26 cellular contexts compared by ENCODE assay signal in genomic region chr15:68997930-68998777, GRCh38. TPM values are rescaled to one million over a fixed set of nuclear protein-coding genes. Genes with fewer than 3 reads are reported as not detected.
DNase-seq lines count a peak whose midpoint lies in the region; ATAC-seq, FAIRE-seq and TF ChIP-seq lines count a peak whose summit lies in the region.
"Had no signal": no experiment of that assay in that cellular context is flagged by ENCODE, and none has a peak within 500 bp of the region (broad histone marks: within the 10 kb centered on the region; RNA-seq: fewer than 3 reads in every experiment).

No MANE protein-coding gene starts in this region.

- TF ChIP-seq RAD21 in K562 (CRISPR knock-in tag; conservative IDR thresholded peaks at IDR 0.05 in 1 of 2, IDR thresholded peaks at IDR 0.05 in 1 of 2) = no peak

- POLR2A ChIA-PET in K562 (lab: Yijun Ruan, JAX) = interaction anchor here (0.6 to 2.9 kb wide), 6 partner anchors 9 to 259 kb away, joined by 3 to 9 read pairs (median 4); partner anchors contain the start of gene NOX5
- POLR2A ChIA-PET in activated CD4-positive, alpha-beta T cell treated with anti-CD3 and anti-CD28 coated beads for 36 hours (lab: Charles Lee) = no interaction called here

- no peak for TF ChIP-seq POLR2A in K562 (conservative IDR thresholded peaks at IDR 0.05)

- intact Hi-C loops in cardiac septum (cut with DNase I) = no loop called here
- intact Hi-C loops in Right ventricle myocardium superior (cut with DNase I) = no loop called here
- intact Hi-C loops in K562 (cut with micrococcal nuclease) = no loop called here
- intact Hi-C loops in activated CD4-positive, alpha-beta T cell treated with anti-CD3 and anti-CD28 coated beads for 36 hours (cut with DNase I, micrococcal nuclease) = no loop called here

- H3K4me3 Mint-ChIP-seq in neural progenitor cell (no peak overlapping the region), nephron progenitor cell (no peak overlapping the region)
- no peak overlapping the region for H3K4me3 Mint-ChIP-seq in activated CD4-positive, alpha-beta T cell treated with anti-CD3 and anti-CD28 coated beads for 36 hours
- H3K4me3 Mint-ChIP-seq: CD4-positive, alpha-beta T cell had no signal

- H3K4me3 ChIP-seq in K562 (no peak overlapping the region), neural progenitor cell (no peak overlapping the region)
- H3K4me3 ChIP-seq: BLaER1 treated with 17β-estradiol and CSF1 and Interleukin-3, amounts not matched to agents 10 nM and 100 nM; MG63; PC-9; SJSA1 had no signal

- H3K79me2 ChIP-seq in K562 (ENCODE audit: control insufficient read depth, insufficient read depth, low read length) (no peaks in the 10 kb centered on the region), neural progenitor cell (ENCODE audit: low read depth) (no peaks in the 10 kb centered on the region)

- H3K27ac ChIP-seq in K562 (ENCODE audit: extremely low read depth, low read depth, low read length) (no peak overlapping the region), neural progenitor cell (no peak overlapping the region)
- H3K27ac ChIP-seq: 22Rv1; BLaER1 treated with 17β-estradiol and CSF1 and Interleukin-3, amounts not matched to agents 10 nM and 100 nM; PC-9; SJSA1 had no signal

- H3K27me3 Mint-ChIP-seq in neural progenitor cell (ENCODE audit: insufficient read depth, low read depth) = peaks cover 3% of the 10 kb centered on the region
- H3K27me3 Mint-ChIP-seq in nephron progenitor cell (ENCODE audit: low read depth, poor library complexity) = peaks cover 8% of the 10 kb centered on the region
- peaks cover 10% of the 10 kb centered on the region for H3K27me3 Mint-ChIP-seq in activated CD4-positive, alpha-beta T cell treated with anti-CD3 and anti-CD28 coated beads for 36 hours

- no peaks in the 10 kb centered on the region for H3K9me1 ChIP-seq in K562 (ENCODE audit: control insufficient read depth, insufficient read depth, low read length)

- H3K27me3 ChIP-seq in K562 (ENCODE audit: control insufficient read depth in 2 of 2, insufficient read depth in 2 of 2, low read length in 2 of 2) = no peaks in the 10 kb centered on the region; a peak in 1 of 5 replicates
- no peaks in the 10 kb centered on the region for H3K27me3 ChIP-seq in neural progenitor cell
- H3K27me3 ChIP-seq: BLaER1 treated with 17β-estradiol and CSF1 and Interleukin-3, amounts not matched to agents 10 nM and 100 nM; MG63; SJSA1 had no signal

- BruUV-seq in K562 (replicated peaks; lab: Mats Ljungman, UMichigan) = no TSS peak

- H3F3A ChIP-seq in neural progenitor cell (ENCODE audit: low read depth) = no peaks in the 10 kb centered on the region

- in situ Hi-C loops in K562 (cut with MboI) = no loop called here

- H3K27ac Mint-ChIP-seq in neural progenitor cell (no peak overlapping the region), nephron progenitor cell (no peak overlapping the region)
- H3K27ac Mint-ChIP-seq in activated CD4-positive, alpha-beta T cell treated with anti-CD3 and anti-CD28 coated beads for 36 hours = no peak overlapping the region
- H3K27ac Mint-ChIP-seq: CD4-positive, alpha-beta T cell had no signal

- H3K36me3 ChIP-seq in K562 (ENCODE audit: control insufficient read depth, insufficient read depth, low read length) (no peaks in the 10 kb centered on the region), neural progenitor cell (no peaks in the 10 kb centered on the region)
- H3K36me3 ChIP-seq: BLaER1 treated with 17β-estradiol and CSF1 and Interleukin-3, amounts not matched to agents 10 nM and 100 nM; MG63; SJSA1 had no signal

- no peak for TF ChIP-seq EP300 in K562 (IDR thresholded peaks at IDR 0.05; ENCODE audit: low read length)

- TF ChIP-seq CTCF in K562 (IDR thresholded peaks at IDR 0.05 in 2 of 3, conservative IDR thresholded peaks at IDR 0.05 in 1 of 3; ENCODE audit: insufficient read depth in 2 of 3, low read depth in 1 of 3, low read length in 3 of 3) (no peak), neural progenitor cell (IDR thresholded peaks at IDR 0.05) (no peak), nephron progenitor cell (IDR thresholded peaks at IDR 0.05) (no peak)

- H3K4me1 ChIP-seq in K562 (replicated peaks in 1 of 2; ENCODE audit: control insufficient read depth in 2 of 2, insufficient read depth in 2 of 2, low read length in 2 of 2) = peaks cover 0 to 2% of the 10 kb centered on the region in 2 experiments; a peak in 3 of 5 replicates
- H3K4me1 ChIP-seq in neural progenitor cell = peaks cover 9% of the 10 kb centered on the region
- H3K4me1 ChIP-seq: BLaER1 treated with 17β-estradiol and CSF1 and Interleukin-3, amounts not matched to agents 10 nM and 100 nM; SJSA1 had no signal

- H2AFZ ChIP-seq in K562 (ENCODE audit: low read depth, low read length) (no peak overlapping the region), neural progenitor cell (replicated peaks) (no peak overlapping the region)
- H2AFZ ChIP-seq: PC-9 had no signal

- H3K36me3 Mint-ChIP-seq in neural progenitor cell (no peaks in the 10 kb centered on the region), nephron progenitor cell (ENCODE audit: low read depth) (no peaks in the 10 kb centered on the region)
- no peaks in the 10 kb centered on the region for H3K36me3 Mint-ChIP-seq in activated CD4-positive, alpha-beta T cell treated with anti-CD3 and anti-CD28 coated beads for 36 hours (ENCODE audit: low read depth)

- H3K9ac ChIP-seq in K562 (ENCODE audit: insufficient read depth in 1 of 2, low read depth in 2 of 2, low read length in 2 of 2) (no peak overlapping the region), neural progenitor cell (no peak overlapping the region)
- H3K9ac ChIP-seq: BLaER1 treated with 17β-estradiol and CSF1 and Interleukin-3, amounts not matched to agents 10 nM and 100 nM had no signal

- no peaks in the 10 kb centered on the region for H3K9me3 ChIP-seq in K562 (replicated peaks; ENCODE audit: control insufficient read depth, insufficient read depth, low read depth, low read length)
- no peaks in the 10 kb centered on the region for H3K9me3 ChIP-seq in neural progenitor cell (ENCODE audit: low read depth)
- H3K9me3 ChIP-seq: BLaER1 treated with 17β-estradiol and CSF1 and Interleukin-3, amounts not matched to agents 10 nM and 100 nM; MG63; SJSA1 had no signal

- CTCF ChIA-PET in K562 (lab: Yijun Ruan, JAX; ENCODE audit: low intra/inter-chr PET ratio) = no interaction called here
- CTCF ChIA-PET in activated CD4-positive, alpha-beta T cell treated with anti-CD3 and anti-CD28 coated beads for 36 hours (lab: Charles Lee) = interaction anchor here (0.8 to 1.1 kb wide), 2 partner anchors 17 to 61 kb away, joined by 4 read pairs; partner anchors contain the start of gene NOX5

- FAIRE-seq in K562 (lab: Jason Lieb, UNC) = no peak
- FAIRE-seq: D721Med, G401.6, H54 had no signal

- no peak overlapping the region; the same call in 1 of the 2 replicates for H3K4me2 ChIP-seq in K562 (ENCODE audit: insufficient read depth, low read length)
- H3K4me2 ChIP-seq in neural progenitor cell = no peak overlapping the region
- H3K4me2 ChIP-seq: PC-9 had no signal

- H3K4me1 Mint-ChIP-seq in neural progenitor cell = peaks cover 54% of the 10 kb centered on the region
- H3K4me1 Mint-ChIP-seq in nephron progenitor cell = peaks cover 32% of the 10 kb centered on the region
- H3K4me1 Mint-ChIP-seq in activated CD4-positive, alpha-beta T cell treated with anti-CD3 and anti-CD28 coated beads for 36 hours = no peaks in the 10 kb centered on the region

- DNase-seq in cardiac septum (ENCODE audit: low spot score) = peak; percentile 39
- no peak for DNase-seq in Right ventricle myocardium superior
- no peak for DNase-seq in K562 (ENCODE audit: extremely low read depth in 1 of 4, low spot score in 3 of 4)
- peak; percentile 27 for DNase-seq in neural progenitor cell (ENCODE audit: low spot score)
- DNase-seq in nephron progenitor cell = no peak
- no peak for DNase-seq in activated CD4-positive, alpha-beta T cell treated with anti-CD3 and anti-CD28 coated beads for 36 hours
- DNase-seq: CD4-positive, alpha-beta T cell; KBM-7; MG63; NCI-H1105 treated with DMSO at 0.1 percent for 48 hours; NCI-H146; NCI-H1930; NCI-H2107; NCI-H524; NCI-H774; NK-92 treated with Interleukin-12 subunit alpha and Interleukin-12 subunit beta, amount 100 ng/mL, for 24 hours; PC-9 had no signal

- no peaks in the 10 kb centered on the region for H4K20me1 ChIP-seq in K562 (replicated peaks; ENCODE audit: control insufficient read depth, insufficient read depth, low read length)
- no peaks in the 10 kb centered on the region for H4K20me1 ChIP-seq in neural progenitor cell (ENCODE audit: low read depth)
- H4K20me1 ChIP-seq: BLaER1 treated with 17β-estradiol and CSF1 and Interleukin-3, amounts not matched to agents 10 nM and 100 nM had no signal

- no peaks in the 10 kb centered on the region for H3K9me3 Mint-ChIP-seq in neural progenitor cell
- no peaks in the 10 kb centered on the region for H3K9me3 Mint-ChIP-seq in nephron progenitor cell
- no peaks in the 10 kb centered on the region for H3K9me3 Mint-ChIP-seq in activated CD4-positive, alpha-beta T cell treated with anti-CD3 and anti-CD28 coated beads for 36 hours (ENCODE audit: low read depth)
- H3K9me3 Mint-ChIP-seq: CD4-positive, alpha-beta T cell had no signal

- WGBS in K562 (ENCODE audit: insufficient coverage, low coverage, missing lambda C conversion rate) = 14% methylated on average over 4 of the region's 4 CpGs

- ATAC-seq in Right ventricle myocardium superior (ENCODE audit: poor library complexity) (no peak), K562 (no peak), HG03108 (IDR thresholded peaks at IDR 0.05; ENCODE audit: unreplicated experiment) (no peak)
- no peak for ATAC-seq in activated CD4-positive, alpha-beta T cell treated with anti-CD3 and anti-CD28 coated beads for 36 hours
- ATAC-seq: Right ventricle myocardium inferior had no signal

RNA-seq across cellular contexts. Expression of gene NOX5, which starts 16.3 kb away (rescaled TPM):
- not detected for total RNA-seq in cardiac septum
- not detected for total RNA-seq in Right ventricle myocardium superior
- 0.14 and 0.16 TPM in 2 replicates for total RNA-seq in K562 (2011; cell fraction: chromatin; rRNA removed; ENCODE audit: low replicate concordance)
- under 0.01 TPM in 2 replicates for total RNA-seq in K562 (2011; cell fraction: nucleolus; rRNA removed)
- total RNA-seq in K562 (2011; cell fraction: nucleoplasm; rRNA removed) = 0.07 and 0.23 TPM in 2 replicates
- not detected in 2 replicates for total RNA-seq in K562 (2014; rRNA removed)
- total RNA-seq in K562 (2014; rRNA removed; fragmentation: Illumina TruSeq; extraction: Trizol) = not detected in 2 replicates
- not detected in 2 replicates for total RNA-seq in K562 (2015; rRNA removed; fragmentation: Illumina TruSeq; extraction: Trizol)
- total RNA-seq in K562 (2021) = not detected in 2 replicates
- 0.01 and 0.03 TPM in 2 replicates for polyA plus RNA-seq in K562 (2011; rRNA removed)
- 0.04 TPM in 1 of 2 replicates, not detected in the other for polyA plus RNA-seq in K562 (2011; cell fraction: cytosol; rRNA removed)
- 0.13 and 0.34 TPM in 2 replicates for polyA plus RNA-seq in K562 (2011; cell fraction: nucleus; rRNA removed)
- polyA plus RNA-seq in K562 (2012) = 0.01 and 0.03 TPM in 2 replicates
- not detected in 2 replicates for polyA plus RNA-seq in K562 (2014; fragmentation: Illumina TruSeq; extraction: Trizol)
- polyA plus RNA-seq in K562 (2014; fragmentation: Nextera tagmentation; extraction: Ambion mirVana) = not detected
- polyA plus RNA-seq in K562 (2014; rRNA removed) = not detected in 2 replicates
- polyA minus RNA-seq in K562 (2011; rRNA and poly(A)+ RNA removed) = 0.04 TPM in 1 of 2 replicates, not detected in the other
- polyA minus RNA-seq in K562 (2011; cell fraction: cytosol; rRNA and poly(A)+ RNA removed) = not detected in 2 replicates
- under 0.01 TPM in 1 of 2 replicates, not detected in the other for polyA minus RNA-seq in K562 (2011; cell fraction: nucleus; rRNA and poly(A)+ RNA removed)
- total RNA-seq in neural progenitor cell (ENCODE audit: low replicate concordance) = not detected in 2 replicates
- total RNA-seq in activated CD4-positive, alpha-beta T cell treated with anti-CD3 and anti-CD28 coated beads for 36 hours = not detected
- total RNA-seq: CD4-positive, alpha-beta T cell; Daoy; Right ventricle myocardium inferior; SJSA1 had no signal

Comparison
In these comparisons a context has a peak if more than half of its experiments do, and no peak if none do; other contexts are left out.
1. DNase-seq: peak in cardiac septum (single experiment) and neural progenitor cell (single experiment); none in Right ventricle myocardium superior (single experiment), K562 (0 of 4), nephron progenitor cell (single experiment) and activated CD4-positive, alpha-beta T cell treated with anti-CD3 and anti-CD28 coated beads for 36 hours (single experiment).